26 cellular contexts compared by ENCODE assay signal in genomic region chr13:31020996-31021395, GRCh38.
"Had no signal": no experiment of that assay in that cellular context is flagged by ENCODE, and none has a peak within 500 bp of the region (broad histone marks: within the 10 kb centered on the region; RNA-seq: fewer than 3 reads in every experiment).

No MANE protein-coding gene starts in this region.

- H3K4me1 Mint-ChIP-seq: immature natural killer cell; naive B cell; natural killer cell; stimulated activated naive B cell treated with anti-CD40 and anti-IgM and Interleukin-4, amounts not matched to agents 10 μg/mL and 1 μg/mL and 100 μg/mL, for 72 hours had no signal

- H3K36me3 ChIP-seq: left lung, lower lobe of right lung, ovary, right atrium auricular region, right lobe of liver, stomach, thyroid gland, upper lobe of right lung had no signal

- H3K9me3 ChIP-seq: left lung, lower lobe of right lung, ovary, right atrium auricular region, right lobe of liver, testis, thyroid gland, upper lobe of right lung had no signal

- DNase-seq: hypothalamus; immature natural killer cell; kidney; left colon; left lung; lower lobe of right lung; mammary epithelial cell; mesenchymal stem cell; naive B cell; natural killer cell; ovary; right lobe of liver; stimulated activated CD4-positive, alpha-beta T cell treated with anti-CD3 and anti-CD28 coated beads, Interleukin-12 subunit alpha, Interleukin-12 subunit beta, amount 100 ng/mL, for 4 hours; stimulated activated CD4-positive, alpha-beta T cell treated with anti-CD3 and anti-CD28 coated beads, Interleukin-15, amount 100 ng/mL, for 24 hours; stimulated activated CD4-positive, alpha-beta T cell treated with anti-CD3 and anti-CD28 coated beads, Interleukin-2, amount 100 ng/mL, for 24 hours; stimulated activated CD4-positive, alpha-beta T cell treated with anti-CD3 and anti-CD28 coated beads, Interleukin-4, amount 100 ng/mL, for 1 hour; stimulated activated naive B cell treated with anti-CD40 and anti-IgM and Interleukin-4, amounts not matched to agents 10 μg/mL and 1 μg/mL and 100 μg/mL, for 72 hours; stimulated activated naive CD8-positive, alpha-beta T cell treated with anti-CD3 and anti-CD28 coated beads, Interleukin-15, Interleukin-2, amounts not matched to agents 100 U/mL and 50 U/mL, for 24 hours; stomach; testis; thyroid gland; upper lobe of right lung had no signal

- H3K27ac Mint-ChIP-seq: immature natural killer cell; mesothelial cell of epicardium; naive B cell; natural killer cell; progenitor cell of endocrine pancreas; stimulated activated naive B cell treated with anti-CD40 and anti-IgM and Interleukin-4, amounts not matched to agents 10 μg/mL and 1 μg/mL and 100 μg/mL, for 72 hours had no signal

- H3K27me3 ChIP-seq: ovary, right atrium auricular region, right lobe of liver, testis, thyroid gland had no signal

- H3K27ac ChIP-seq: left lung, lower lobe of right lung, ovary, right atrium auricular region, right lobe of liver, skin epidermis, stomach, testis, thyroid gland, upper lobe of right lung had no signal

- H3K4me1 ChIP-seq: left lung, lower lobe of right lung, right atrium auricular region, right lobe of liver, stomach, testis, thyroid gland, upper lobe of right lung had no signal

- H3K36me3 Mint-ChIP-seq: immature natural killer cell; natural killer cell; stimulated activated naive B cell treated with anti-CD40 and anti-IgM and Interleukin-4, amounts not matched to agents 10 μg/mL and 1 μg/mL and 100 μg/mL, for 72 hours had no signal

- ATAC-seq: left colon; left lung; lower lobe of right lung; natural killer cell; right lobe of liver; stimulated activated naive B cell treated with anti-CD40 and anti-IgM and Interleukin-4, amounts not matched to agents 10 μg/mL and 1 μg/mL and 100 μg/mL, for 72 hours; stimulated activated naive CD8-positive, alpha-beta T cell treated with anti-CD3 and anti-CD28 coated beads, Interleukin-15, Interleukin-2, amounts not matched to agents 100 U/mL and 50 U/mL, for 24 hours; upper lobe of right lung had no signal

- H3K9me3 Mint-ChIP-seq: immature natural killer cell, natural killer cell had no signal

- H3K4me3 Mint-ChIP-seq: immature natural killer cell; mesothelial cell of epicardium; naive B cell; natural killer cell; stimulated activated naive B cell treated with anti-CD40 and anti-IgM and Interleukin-4, amounts not matched to agents 10 μg/mL and 1 μg/mL and 100 μg/mL, for 72 hours had no signal

- H3K4me3 ChIP-seq: left lung, lower lobe of right lung, ovary, right atrium auricular region, right lobe of liver, skin epidermis, stomach, testis, thyroid gland, upper lobe of right lung had no signal
